8 cellular contexts compared by ENCODE assay signal in genomic region chr1:75786901-75787455, GRCh38. TPM values are rescaled to one million over a fixed set of nuclear protein-coding genes. Genes with fewer than 3 reads are reported as not detected.
DNase-seq lines count a peak whose midpoint lies in the region; ATAC-seq and TF ChIP-seq lines count a peak whose summit lies in the region.

No MANE protein-coding gene starts in this region.

- H3K79me2 ChIP-seq in SK-N-SH (ENCODE audit: insufficient read depth): peaks cover 59% of the 10 kb centered on the region

- H3K4me2 ChIP-seq in SK-N-SH: peak overlapping the region; percentile 78

- peaks cover 8 to 17% of the 10 kb centered on the region in 2 experiments for H3K4me1 ChIP-seq in SK-N-SH (ENCODE audit: control insufficient read depth in 1 of 2, insufficient read depth in 2 of 2, low read depth in 1 of 2, low read length in 1 of 2)

- POLR2A ChIA-PET in SK-N-SH (lab: Yijun Ruan, JAX): interaction anchor here (0.8 kb wide), 1 partner anchor 60 kb away, joined by 3 read pairs; no protein-coding TSS in a partner anchor

- TF ChIP-seq RAD21 in SK-N-SH (IDR thresholded peaks at IDR 0.05; ENCODE audit: low read length): no peak

- H3K4me1 Mint-ChIP-seq in activated T-helper 1 cell treated with anti-CD3 and anti-CD28 coated beads, Interleukin-12 subunit alpha, Interleukin-12 subunit beta, Interleukin-2, Interleukin-4 antibody, amounts not matched to agents 30 ng/mL and 10 ng/mL and 1 ng/mL, durations not matched to agents 14 hours and 24 hours and 36 hours (ENCODE audit: low read depth): peaks cover 54% of the 10 kb centered on the region
- H3K4me1 Mint-ChIP-seq in stimulated activated naive CD8-positive, alpha-beta T cell treated with anti-CD3 and anti-CD28 coated beads, Interleukin-15, amount 100 ng/mL, for 72 hours: peaks cover 43% of the 10 kb centered on the region

- no peaks in the 10 kb centered on the region for H3K9me3 Mint-ChIP-seq in activated T-helper 1 cell treated with anti-CD3 and anti-CD28 coated beads, Interleukin-12 subunit alpha, Interleukin-12 subunit beta, Interleukin-2, Interleukin-4 antibody, amounts not matched to agents 30 ng/mL and 10 ng/mL and 1 ng/mL, durations not matched to agents 14 hours and 24 hours and 36 hours
- no peaks in the 10 kb centered on the region for H3K9me3 Mint-ChIP-seq in stimulated activated naive CD8-positive, alpha-beta T cell treated with anti-CD3 and anti-CD28 coated beads, Interleukin-15, amount 100 ng/mL, for 72 hours

- CTCF ChIA-PET in SK-N-SH (lab: Yijun Ruan, JAX): interaction anchor here (1.1 kb wide), 1 partner anchor 584 kb away, joined by 3 read pairs; no protein-coding TSS in a partner anchor

- DNase-seq in SK-N-SH (no peak), COLO668 (lab: John Stamatoyannopoulos, UW; ENCODE audit: unreplicated experiment) (no peak), occipital lobe (lab: John Stamatoyannopoulos, UW) (no peak)
- DNase-seq in activated T-helper 1 cell treated with anti-CD3 and anti-CD28 coated beads, Interleukin-12 subunit alpha, Interleukin-12 subunit beta, Interleukin-2, Interleukin-4 antibody, amounts not matched to agents 30 ng/mL and 10 ng/mL and 1 ng/mL, durations not matched to agents 14 hours and 24 hours and 36 hours (ENCODE audit: low spot score): peak; percentile 4
- no peak for DNase-seq in stimulated activated naive CD8-positive, alpha-beta T cell treated with anti-CD3 and anti-CD28 coated beads, Interleukin-15, amount 100 ng/mL, for 72 hours

- peaks cover 43 to 50% of the 10 kb centered on the region in 2 experiments for H3K36me3 ChIP-seq in SK-N-SH (replicated peaks in 1 of 2; ENCODE audit: control insufficient read depth in 1 of 2, insufficient read depth in 2 of 2, low read length in 1 of 2)

- no peaks in the 10 kb centered on the region for H3K27me3 ChIP-seq in SK-N-SH (ENCODE audit: insufficient read depth)

- no peak for TF ChIP-seq CTCF in SK-N-SH (IDR thresholded peaks at IDR 0.05)

- H3K36me3 Mint-ChIP-seq in activated T-helper 1 cell treated with anti-CD3 and anti-CD28 coated beads, Interleukin-12 subunit alpha, Interleukin-12 subunit beta, Interleukin-2, Interleukin-4 antibody, amounts not matched to agents 30 ng/mL and 10 ng/mL and 1 ng/mL, durations not matched to agents 14 hours and 24 hours and 36 hours (ENCODE audit: low read depth): peaks cover 60% of the 10 kb centered on the region

- peaks cover 32% of the 10 kb centered on the region for H3F3A ChIP-seq in SK-N-SH (replicated peaks; ENCODE audit: insufficient read depth)

- H3K27ac Mint-ChIP-seq in activated T-helper 1 cell treated with anti-CD3 and anti-CD28 coated beads, Interleukin-12 subunit alpha, Interleukin-12 subunit beta, Interleukin-2, Interleukin-4 antibody, amounts not matched to agents 30 ng/mL and 10 ng/mL and 1 ng/mL, durations not matched to agents 14 hours and 24 hours and 36 hours: peak overlapping the region; percentile 99
- H3K27ac Mint-ChIP-seq in stimulated activated naive CD8-positive, alpha-beta T cell treated with anti-CD3 and anti-CD28 coated beads, Interleukin-15, amount 100 ng/mL, for 72 hours: peak overlapping the region; percentile 97 to 98

- peak overlapping the region; percentile 92 for H3K9ac ChIP-seq in SK-N-SH

- peaks cover 53% of the 10 kb centered on the region for H4K20me1 ChIP-seq in SK-N-SH (ENCODE audit: insufficient read depth)

- H3K27me3 Mint-ChIP-seq in activated T-helper 1 cell treated with anti-CD3 and anti-CD28 coated beads, Interleukin-12 subunit alpha, Interleukin-12 subunit beta, Interleukin-2, Interleukin-4 antibody, amounts not matched to agents 30 ng/mL and 10 ng/mL and 1 ng/mL, durations not matched to agents 14 hours and 24 hours and 36 hours (ENCODE audit: insufficient read depth): no peaks in the 10 kb centered on the region
- H3K27me3 Mint-ChIP-seq in stimulated activated naive CD8-positive, alpha-beta T cell treated with anti-CD3 and anti-CD28 coated beads, Interleukin-15, amount 100 ng/mL, for 72 hours: no peaks in the 10 kb centered on the region

- 2% methylated on average over 10 of the region's 10 CpGs for WGBS in SK-N-SH (ENCODE audit: low lambda C conversion rate)

- peak overlapping the region; percentile 9 to 66; a peak in 2 of 4 replicates for H3K27ac ChIP-seq in SK-N-SH (ENCODE audit: low read depth in 2 of 2, low read length in 1 of 2)

- intact Hi-C loops in activated T-helper 1 cell treated with anti-CD3 and anti-CD28 coated beads, Interleukin-12 subunit alpha, Interleukin-12 subunit beta, Interleukin-2, Interleukin-4 antibody, amounts not matched to agents 30 ng/mL and 10 ng/mL and 1 ng/mL, durations not matched to agents 14 hours and 24 hours and 36 hours (cut with micrococcal nuclease): loop anchor here (1.0 to 10.0 kb wide), 6 partner anchors 63 to 1992 kb away; partner anchors contain the start of genes ACADM, CRYZ, MIGA1 and PIGK

- no peak overlapping the region for H2AFZ ChIP-seq in SK-N-SH (ENCODE audit: low read depth)

- TF ChIP-seq EP300 in SK-N-SH (IDR thresholded peaks at IDR 0.05; ENCODE audit: borderline replicate concordance in 1 of 2, low read depth in 1 of 2, low read length in 1 of 2): no peak

- peak overlapping the region; percentile 62 to 74 for H3K4me3 ChIP-seq in SK-N-SH (ENCODE audit: low read depth in 2 of 2, low read length in 1 of 2)
- peak overlapping the region; percentile 80 for H3K4me3 ChIP-seq in iPS-18c (ENCODE audit: insufficient read depth, low read depth, low read length)

- H3K9me2 ChIP-seq in SK-N-SH: no peaks in the 10 kb centered on the region

- H3K4me3 Mint-ChIP-seq in activated T-helper 1 cell treated with anti-CD3 and anti-CD28 coated beads, Interleukin-12 subunit alpha, Interleukin-12 subunit beta, Interleukin-2, Interleukin-4 antibody, amounts not matched to agents 30 ng/mL and 10 ng/mL and 1 ng/mL, durations not matched to agents 14 hours and 24 hours and 36 hours: peak overlapping the region; percentile 97
- peak overlapping the region; percentile 91 to 92 for H3K4me3 Mint-ChIP-seq in stimulated activated naive CD8-positive, alpha-beta T cell treated with anti-CD3 and anti-CD28 coated beads, Interleukin-15, amount 100 ng/mL, for 72 hours

- no peaks in the 10 kb centered on the region for H3K9me3 ChIP-seq in SK-N-SH
- no peaks in the 10 kb centered on the region for H3K9me3 ChIP-seq in iPS-18c (ENCODE audit: control insufficient read depth, insufficient read depth, low read length)

- ATAC-seq in SK-N-SH treated with all-trans-retinoic acid at 6 μM for 48 hours (no peak), HG03095 (IDR thresholded peaks at IDR 0.05; ENCODE audit: unreplicated experiment) (no peak)
- no peak for ATAC-seq in stimulated activated naive CD8-positive, alpha-beta T cell treated with anti-CD3 and anti-CD28 coated beads, Interleukin-15, amount 100 ng/mL, for 72 hours

TF ChIP-seq in SK-N-SH, 30 proteins besides CTCF, POLR2A, EP300 and RAD21 (continues in another document):
- no peak for TF ChIP-seq NFIC (IDR thresholded peaks at IDR 0.05; ENCODE audit: borderline replicate concordance)
- no peak for TF ChIP-seq SMC3 (IDR thresholded peaks at IDR 0.05; ENCODE audit: low read depth, low read length)
- TF ChIP-seq EZH2phosphoT487 (IDR thresholded peaks at IDR 0.05; ENCODE audit: borderline replicate concordance, low read depth): no peak

TF ChIP-seq in SK-N-SH treated with all-trans-retinoic acid at 6 μM for 48 hours, 23 proteins besides CTCF, POLR2A, EP300 and RAD21:
- TF ChIP-seq RARB (CRISPR knock-in tag; IDR thresholded peaks at IDR 0.05): no peak

RNA-seq across cellular contexts. Expression of gene RABGGTB, which starts 0.9 kb away (rescaled TPM):
- polyA plus RNA-seq in SK-N-SH (2012; rRNA removed): 59.0 and 95.5 TPM in 2 replicates
- 66.3 and 98.2 TPM in 2 replicates for polyA plus RNA-seq in SK-N-SH (2012; cell fraction: cytosol; rRNA removed)
- polyA plus RNA-seq in SK-N-SH (2012; cell fraction: nucleus; rRNA removed): 99.7 and 242 TPM in 2 replicates
- total RNA-seq in activated T-helper 1 cell treated with anti-CD3 and anti-CD28 coated beads, Interleukin-12 subunit alpha, Interleukin-12 subunit beta, Interleukin-2, Interleukin-4 antibody, amounts not matched to agents 30 ng/mL and 10 ng/mL and 1 ng/mL, durations not matched to agents 14 hours and 24 hours and 36 hours: 233 and 240 TPM in 2 replicates
- total RNA-seq in occipital lobe: 90.2 TPM

RNA-seq across cellular contexts. Expression of gene MSH4, which starts 9.7 kb away (rescaled TPM):
- polyA plus RNA-seq in SK-N-SH (2012; rRNA removed): not detected in 2 replicates
- polyA plus RNA-seq in SK-N-SH (2012; cell fraction: cytosol; rRNA removed): 0.01 TPM in 2 replicates
- 0.04 TPM in 2 replicates for polyA plus RNA-seq in SK-N-SH (2012; cell fraction: nucleus; rRNA removed)
- total RNA-seq in activated T-helper 1 cell treated with anti-CD3 and anti-CD28 coated beads, Interleukin-12 subunit alpha, Interleukin-12 subunit beta, Interleukin-2, Interleukin-4 antibody, amounts not matched to agents 30 ng/mL and 10 ng/mL and 1 ng/mL, durations not matched to agents 14 hours and 24 hours and 36 hours: 0.39 and 0.54 TPM in 2 replicates
- 1.6 TPM for total RNA-seq in occipital lobe
